In the genomic region with DNA sequence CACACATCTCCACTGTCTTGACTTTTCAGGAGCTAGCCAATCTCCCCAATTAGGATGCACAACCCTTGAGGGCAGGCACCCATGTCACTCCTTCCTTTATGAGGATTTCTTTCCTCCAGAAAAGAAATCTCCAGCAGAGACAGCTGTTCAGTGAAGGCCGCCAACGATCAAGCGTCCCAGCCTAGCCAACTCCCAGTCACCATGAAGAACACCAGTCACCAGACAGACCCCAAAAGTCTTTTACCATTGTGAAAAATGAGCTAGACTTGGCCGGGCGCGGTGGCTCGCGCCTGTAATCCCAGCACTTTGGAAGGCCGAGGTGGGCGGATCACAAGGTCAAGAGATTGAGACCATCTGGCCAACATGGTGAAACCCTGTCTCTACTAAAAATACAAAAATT, we compare ENCODE assay signal across 8 cellular contexts. TPM values are rescaled to one million over a fixed set of nuclear protein-coding genes. Genes with fewer than 3 reads are reported as not detected.
"Had no signal": no experiment of that assay in that cellular context is flagged by ENCODE, and none has a peak within 500 bp of the region (broad histone marks: within the 10 kb centered on the region; RNA-seq: fewer than 3 reads in every experiment).

No MANE protein-coding gene starts in this region.

RNA-seq across cellular contexts. Expression of gene KLHL10, which starts 7.7 kb away (rescaled TPM):
- total RNA-seq: naive thymus-derived CD8-positive, alpha-beta T cell; natural killer cell treated with Interleukin-12 subunit alpha and Interleukin-12 subunit beta and Interleukin-15 and Interleukin-18, amount 100 ng/mL, for 72 hours; pulmonary artery endothelial cell; right atrium auricular region; sciatic nerve; smooth muscle cell; thoracic aorta; tibial nerve had no signal

RNA-seq across cellular contexts. Expression of gene FKBP10, which starts 17.2 kb away (rescaled TPM):
- total RNA-seq: naive thymus-derived CD8-positive, alpha-beta T cell had no signal
